In genomic region chr3:158802399-158803023, GRCh38 we compare ENCODE assay signal across 8 cellular contexts. TPM values are rescaled to one million over a fixed set of nuclear protein-coding genes. Genes with fewer than 3 reads are reported as not detected.
DNase-seq lines count a peak whose midpoint lies in the region; ATAC-seq, FAIRE-seq and TF ChIP-seq lines count a peak whose summit lies in the region.

No MANE protein-coding gene starts in this region.

- H3K27me3 Mint-ChIP-seq in CD4-positive, alpha-beta T cell, result no peaks in the 10 kb centered on the region

- TF ChIP-seq RAD21 in H1 (IDR thresholded peaks at IDR 0.05 in 1 of 2, conservative IDR thresholded peaks at IDR 0.05 in 1 of 2; ENCODE audit: low read depth in 2 of 2, low read length in 2 of 2), result no peak

- H2BK12ac ChIP-seq in H1 (ENCODE audit: low read depth, low read length), result no peak overlapping the region

- H3K23me2 ChIP-seq in H1 (ENCODE audit: low read depth, low read length), result peaks cover 8% of the 10 kb centered on the region

- peak overlapping the region; percentile 74 to 96 for H3K4me2 ChIP-seq in H1 (ENCODE audit: insufficient read depth in 1 of 2, low read depth in 2 of 2, low read length in 2 of 2)

- no peak overlapping the region for H3K23ac ChIP-seq in H1 (ENCODE audit: insufficient read length)

- H3K18ac ChIP-seq in H1 (ENCODE audit: extremely low read depth, low read length), result no peak overlapping the region

- 31% methylated on average over 22 of the region's 23 CpGs; no CpG with 5 or more reads in 1 of the 2 experiments for WGBS in H1 (ENCODE audit: extremely low coverage in 1 of 2, insufficient coverage in 1 of 2, insufficient read length in 1 of 2, insufficient replicate concordance in 2 of 2, low coverage in 1 of 2, low lambda C conversion rate in 2 of 2, missing lambda C conversion rate in 1 of 2), 2 experiments

- TF ChIP-seq CTCF in CD4-positive, alpha-beta T cell (IDR thresholded peaks at IDR 0.05), result no peak
- no peak for TF ChIP-seq CTCF in H1 (IDR thresholded peaks at IDR 0.05; ENCODE audit: control extremely low read depth in 1 of 3, insufficient read depth in 1 of 3, low read depth in 1 of 3, low read length in 3 of 3)

- no peak for TF ChIP-seq EP300 in H1 (IDR thresholded peaks at IDR 0.05; ENCODE audit: borderline replicate concordance in 1 of 2, low read depth in 2 of 2, low read length in 2 of 2)

- no peaks in the 10 kb centered on the region for H3K27me3 ChIP-seq in CD4-positive, alpha-beta T cell (ENCODE audit: control insufficient read depth, insufficient read depth, low read length)
- peaks cover 8 to 18% (median 15%) of the 10 kb centered on the region in 4 experiments for H3K27me3 ChIP-seq in H1 (replicated peaks in 1 of 4; ENCODE audit: control insufficient read depth in 3 of 4, extremely low read depth in 1 of 4, insufficient read depth in 3 of 4, low read length in 3 of 4)
- no peaks in the 10 kb centered on the region for H3K27me3 ChIP-seq in mucosa of rectum (ENCODE audit: control insufficient read depth in 2 of 2, insufficient read depth in 2 of 2, low read length in 2 of 2)

- H2BK15ac ChIP-seq in H1 (ENCODE audit: low read length), result no peak overlapping the region

- H3K56ac ChIP-seq in H1 (replicated peaks; ENCODE audit: insufficient read length, low read depth, low read length), result no peak overlapping the region

- H3K4me1 Mint-ChIP-seq in CD4-positive, alpha-beta T cell (ENCODE audit: low read depth), result peaks cover 62% of the 10 kb centered on the region

- H3K36me3 Mint-ChIP-seq in CD4-positive, alpha-beta T cell (ENCODE audit: low read depth), result peaks cover 23% of the 10 kb centered on the region

- no peaks in the 10 kb centered on the region for H3K79me2 ChIP-seq in H1 (ENCODE audit: control insufficient read depth in 1 of 2, insufficient read depth in 2 of 2, low read length in 2 of 2)

- H2AFZ ChIP-seq in H1 (ENCODE audit: low read length), result peak overlapping the region; percentile 99

- H4K91ac ChIP-seq in H1 (replicated peaks; ENCODE audit: insufficient read length, low read length), result no peak overlapping the region

- H2BK5ac ChIP-seq in H1 (ENCODE audit: low read depth, low read length), result no peak overlapping the region

- H3K79me1 ChIP-seq in H1 (ENCODE audit: low read depth, low read length), result no peaks in the 10 kb centered on the region

- H3K9ac ChIP-seq in SK-N-MC (ENCODE audit: insufficient read length) (peak overlapping the region; percentile 83), H1 (replicated peaks in 1 of 4; ENCODE audit: extremely low read depth in 1 of 4, low read depth in 3 of 4, low read length in 3 of 4) (peak overlapping the region in 1 of 4 experiments; percentile 55; a peak in 1 of 7 replicates), mucosa of rectum (ENCODE audit: low read depth in 1 of 2, low read length in 2 of 2) (peak overlapping the region; percentile 87 to 90)

- H3K27ac ChIP-seq in CD4-positive, alpha-beta T cell (ENCODE audit: low read depth, low read length), result peak overlapping the region; percentile 78
- H3K27ac ChIP-seq in SK-N-MC (no peak overlapping the region), H1 (ENCODE audit: low read depth, low read length) (no peak overlapping the region), mucosa of rectum (ENCODE audit: low read depth in 2 of 2, low read length in 2 of 2) (peak overlapping the region; percentile 90)

- POLR2A ChIA-PET in CD4-positive, alpha-beta T cell (lab: Charles Lee), result interaction anchor here (0.8 to 3.2 kb wide), 12 partner anchors 8 to 1599 kb away, joined by 3 to 20 read pairs (median 5); partner anchors contain the start of genes GFM1 and RSRC1
- POLR2A ChIA-PET in H1 (lab: Charles Lee; ENCODE audit: partially characterized antibody), result no interaction called here

- no peak for FAIRE-seq in H1 (lab: Jason Lieb, UNC)

- no peaks in the 10 kb centered on the region for H3K9me3 Mint-ChIP-seq in CD4-positive, alpha-beta T cell

- peak overlapping the region; percentile 73; the same call in 1 of the 2 replicates for H4K8ac ChIP-seq in H1 (ENCODE audit: extremely low read depth, insufficient read depth, low read length)

- peak overlapping the region; percentile 89 for H3K4me3 ChIP-seq in SK-N-MC
- peak overlapping the region; percentile 48 to 90 (median 82) for H3K4me3 ChIP-seq in H1 (ENCODE audit: extremely low read depth in 1 of 4, insufficient read depth in 2 of 4, low read depth in 3 of 4, low read length in 4 of 4)
- peak overlapping the region; percentile 91 to 98 for H3K4me3 ChIP-seq in mucosa of rectum (ENCODE audit: low read length in 2 of 2)

- H4K5ac ChIP-seq in H1 (ENCODE audit: insufficient read length, low read depth, low read length), result no peak overlapping the region

- no peak overlapping the region for H2AK5ac ChIP-seq in H1 (ENCODE audit: low read depth, low read length)

- no peak overlapping the region for H2BK20ac ChIP-seq in H1 (ENCODE audit: low read length)

- DNase-seq in CD4-positive, alpha-beta T cell, result peak in 5 of 10 experiments; percentile 1 to 7 (median 4)
- no peak for DNase-seq in SK-N-MC (ENCODE audit: low read depth, low spot score)
- DNase-seq in H1 (ENCODE audit: low read depth in 1 of 2, low spot score in 2 of 2), result no peak
- DNase-seq in AG20443 (ENCODE audit: low spot score), result no peak
- no peak for DNase-seq in NCI-H446 treated with DMSO at 0.1 percent for 48 hours (lab: John Stamatoyannopoulos, UW)

- H4K20me1 ChIP-seq in H1 (replicated peaks in 1 of 2; ENCODE audit: control insufficient read depth in 1 of 2, insufficient read depth in 2 of 2, low read length in 2 of 2), result no peaks in the 10 kb centered on the region

- peak overlapping the region; percentile 91 for H3K27ac Mint-ChIP-seq in CD4-positive, alpha-beta T cell

- peak; percentile 3 for ATAC-seq in CD4-positive, alpha-beta T cell (ENCODE audit: poor library complexity)
- peak; percentile 40 for ATAC-seq in GM19035 (IDR thresholded peaks at IDR 0.05; ENCODE audit: unreplicated experiment)
- peak; percentile 30 for ATAC-seq in HG03139 (IDR thresholded peaks at IDR 0.05; ENCODE audit: unreplicated experiment)

- H2BK120ac ChIP-seq in H1 (replicated peaks; ENCODE audit: low read depth, low read length), result no peak overlapping the region

- no peaks in the 10 kb centered on the region for H3K9me3 ChIP-seq in CD4-positive, alpha-beta T cell (ENCODE audit: control insufficient read depth, low read length)
- no peaks in the 10 kb centered on the region for H3K9me3 ChIP-seq in SK-N-MC (ENCODE audit: low read depth, low read length)
- H3K9me3 ChIP-seq in H1 (ENCODE audit: insufficient read depth in 2 of 2, low read depth in 1 of 2, low read length in 1 of 2), result no peaks in the 10 kb centered on the region
- H3K9me3 ChIP-seq in mucosa of rectum (ENCODE audit: control insufficient read depth in 2 of 2, low read length in 2 of 2), result no peaks in the 10 kb centered on the region

- no peak overlapping the region for H3K14ac ChIP-seq in H1 (ENCODE audit: insufficient read length)

- CTCF ChIA-PET in CD4-positive, alpha-beta T cell (lab: Charles Lee), result interaction anchor here (0.6 to 3.2 kb wide), 6 partner anchors 8 to 188 kb away, joined by 3 to 25 read pairs (median 4); partner anchors contain the start of genes GFM1 and LXN
- CTCF ChIA-PET in H1 (lab: Charles Lee; ENCODE audit: partially characterized antibody), result interaction anchor here (1.2 to 2.8 kb wide), 11 partner anchors 9 to 458 kb away, joined by 3 to 13 read pairs (median 4); partner anchors contain the start of gene LXN

- TF ChIP-seq POLR2A in H1 (IDR thresholded peaks at IDR 0.05; ENCODE audit: control extremely low read depth in 1 of 2, low read depth in 2 of 2, low read length in 2 of 2), result no peak

- no peak overlapping the region for H3K4ac ChIP-seq in H1 (replicated peaks; ENCODE audit: insufficient read length, low read depth, low read length)

- intact Hi-C loops in CD4-positive, alpha-beta T cell (cut with DNase I, micrococcal nuclease), result loop anchor here (5.0 kb wide), 2 partner anchors 160 to 1595 kb away; partner anchors contain the start of genes GFM1 (in 1 of the 2), IFT80 (in 1 of the 2) and SMC4 (in 1 of the 2)

- H3K4me3 Mint-ChIP-seq in CD4-positive, alpha-beta T cell, result peak overlapping the region; percentile 92

- H3K36me3 ChIP-seq in SK-N-MC (ENCODE audit: insufficient read depth, low read length) (no peaks in the 10 kb centered on the region), H1 (ENCODE audit: control insufficient read depth in 2 of 4, insufficient read depth in 4 of 4, low read length in 3 of 4) (no peaks in the 10 kb centered on the region), mucosa of rectum (ENCODE audit: control insufficient read depth in 2 of 2, insufficient read depth in 2 of 2, low read length in 2 of 2) (peaks cover 3 to 4% of the 10 kb centered on the region in 2 donors)

- H3K4me1 ChIP-seq in H1 (replicated peaks in 1 of 4; ENCODE audit: control insufficient read depth in 3 of 4, insufficient read depth in 4 of 4, low read length in 3 of 4) (peaks cover 0 to 9% (median 2%) of the 10 kb centered on the region in 4 experiments; a peak in 2 of 7 replicates), mucosa of rectum (ENCODE audit: control insufficient read depth in 2 of 2, insufficient read depth in 2 of 2, low read length in 2 of 2) (peaks cover 14 to 24% of the 10 kb centered on the region in 2 donors)

TF ChIP-seq in H1, 55 proteins besides CTCF, POLR2A, EP300 and RAD21:
- no peak for TF ChIP-seq CBX5 (IDR thresholded peaks at IDR 0.05; ENCODE audit: low read depth, low read length)
- TF ChIP-seq KDM4A (IDR thresholded peaks at IDR 0.05; ENCODE audit: low read depth, low read length, severe bottlenecking), result peak; percentile 43
- no peak for TF ChIP-seq JUN (IDR thresholded peaks at IDR 0.05; ENCODE audit: low read depth, low read length)

RNA-seq across cellular contexts. Expression of gene MFSD1, which starts 0.7 kb away (rescaled TPM):
- 1 to 10 TPM; 7.2 to 7.6 TPM for total RNA-seq in CD4-positive, alpha-beta T cell
- 9.3 and 11.0 TPM in 2 replicates for total RNA-seq in H1 (2021; fragmentation: NEBNext Ultra II Directional; extraction: Animal tissue kit (Norgen Biotek cat#: 25700))
- 7.1 and 11.5 TPM in 2 replicates for polyA plus RNA-seq in H1 (2011; rRNA removed)
- polyA plus RNA-seq in H1 (2011; cell fraction: cytosol; rRNA removed), result 7.5 TPM
- 3.6 TPM for polyA plus RNA-seq in H1 (2011; cell fraction: nucleus; rRNA removed)
- 6.0 to 9.2 TPM (median 7.4 TPM) in 4 replicates for polyA plus RNA-seq in H1 (2012, experiment 1 of 2)
- polyA plus RNA-seq in H1 (2012, experiment 2 of 2), result 1.8 TPM
- 8.2 TPM for polyA plus RNA-seq in H1 (2013, experiment 1 of 2)
- 8.2 TPM for polyA plus RNA-seq in H1 (2013, experiment 2 of 2)
- polyA minus RNA-seq in H1 (2011; rRNA and poly(A)+ RNA removed), result 15.3 and 17.3 TPM in 2 replicates
- 5.7 TPM for polyA minus RNA-seq in H1 (2011; cell fraction: cytosol; rRNA and poly(A)+ RNA removed)
- 18.6 TPM for polyA minus RNA-seq in H1 (2011; cell fraction: nucleus; rRNA and poly(A)+ RNA removed)

Comparison
In these comparisons a context has a peak if more than half of its experiments do, and no peak if none do; other contexts are left out.
1. H3K27ac ChIP-seq: peak in CD4-positive, alpha-beta T cell (single experiment) and mucosa of rectum (2 of 2); none in SK-N-MC (single experiment) and H1 (single experiment).
2. Peak in every context shown above with its lines, with median percentiles within 50 percentile points of each other: ATAC-seq and H3K4me3 ChIP-seq.